8 cellular contexts compared by ENCODE assay signal in the genomic region with DNA sequence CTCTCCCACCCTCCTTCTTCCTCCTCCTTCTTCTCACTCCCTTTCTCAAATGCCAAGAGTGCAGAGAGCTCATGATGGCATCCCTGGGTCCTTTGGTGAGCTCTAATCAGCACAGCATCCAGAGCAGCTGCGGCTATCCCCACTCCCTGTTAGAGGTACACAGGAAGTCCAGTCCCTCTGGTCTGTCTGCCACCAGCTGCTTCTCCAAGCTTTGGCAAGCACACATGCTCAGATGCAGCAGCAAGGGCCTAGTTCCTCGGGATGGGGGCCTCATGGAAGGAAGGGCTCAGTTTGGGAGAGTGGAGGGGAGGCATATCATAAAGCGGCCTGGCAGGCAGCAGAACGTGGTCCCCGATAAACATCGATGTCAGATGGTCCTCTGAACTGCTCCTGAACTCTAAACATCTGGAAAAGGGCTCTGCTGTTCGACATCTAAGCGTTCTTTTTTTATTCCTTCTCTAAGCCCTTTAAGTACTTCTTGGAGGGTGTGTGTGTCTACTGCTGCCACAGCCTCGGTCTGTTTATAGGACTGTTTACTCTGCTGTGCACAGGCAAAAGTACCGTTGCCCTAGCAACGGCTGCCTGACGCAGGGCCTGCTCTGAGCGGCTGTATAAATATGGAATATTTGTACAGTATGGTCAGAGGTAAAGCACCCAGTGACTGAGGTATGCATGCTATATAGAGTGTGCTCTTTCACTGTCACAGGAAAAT.
DNase-seq lines count a peak whose midpoint lies in the region; ATAC-seq lines count a peak whose summit lies in the region.

No MANE protein-coding gene starts in this region.

- H3K4me3 ChIP-seq in SJSA1 (no peak overlapping the region), skeletal muscle satellite cell (ENCODE audit: low read length) (no peak overlapping the region)

- peak; percentile 79 to 89 for ATAC-seq in left cardiac atrium
- ATAC-seq in GM21381 (IDR thresholded peaks at IDR 0.05; ENCODE audit: unreplicated experiment): no peak
- no peak for ATAC-seq in HG03139 (IDR thresholded peaks at IDR 0.05; ENCODE audit: unreplicated experiment)
- ATAC-seq in GM21515 (IDR thresholded peaks at IDR 0.05; ENCODE audit: unreplicated experiment): no peak

- H3K4me2 ChIP-seq in skeletal muscle satellite cell (ENCODE audit: low read length): no peak overlapping the region

- H3K27ac ChIP-seq in SJSA1: peak overlapping the region; percentile 84

- H3K36me3 ChIP-seq in SJSA1 (peaks cover 79% of the 10 kb centered on the region), skeletal muscle satellite cell (ENCODE audit: insufficient read depth, low read length) (peaks cover 58% of the 10 kb centered on the region)

- H3K4me1 ChIP-seq in SJSA1 (replicated peaks) (peaks cover 38% of the 10 kb centered on the region), skeletal muscle satellite cell (ENCODE audit: control insufficient read depth, insufficient read depth, low read length) (peaks cover 2% of the 10 kb centered on the region)

- DNase-seq in GM04503 (ENCODE audit: low read depth) (peak; percentile 47), SJSA1 (ENCODE audit: low read depth in 1 of 2, low spot score in 2 of 2) (peak; percentile 74 to 87), left cardiac atrium (peak; percentile 70), pons (ENCODE audit: low spot score) (no peak)

- no peaks in the 10 kb centered on the region for H3K27me3 ChIP-seq in SJSA1 (replicated peaks)
- no peaks in the 10 kb centered on the region for H3K27me3 ChIP-seq in skeletal muscle satellite cell (ENCODE audit: control insufficient read depth, insufficient read depth, low read length)

- H3K9me3 ChIP-seq in SJSA1 (replicated peaks) (no peaks in the 10 kb centered on the region; the same call in 1 of the 2 replicates), skeletal muscle satellite cell (replicated peaks; ENCODE audit: low read length) (no peaks in the 10 kb centered on the region)

- intact Hi-C loops in left cardiac atrium (cut with DNase I): no loop called here

- H3K9ac ChIP-seq in skeletal muscle satellite cell (ENCODE audit: low read depth, low read length): peak overlapping the region; percentile 23

Comparison
In these comparisons a context has a peak if more than half of its experiments do, and no peak if none do; other contexts are left out.
1. ATAC-seq: peak in left cardiac atrium (2 of 2); none in GM21381 (single experiment), HG03139 (single experiment) and GM21515 (single experiment).